ENCODE assay signal across 25 cellular contexts in the genomic region with DNA sequence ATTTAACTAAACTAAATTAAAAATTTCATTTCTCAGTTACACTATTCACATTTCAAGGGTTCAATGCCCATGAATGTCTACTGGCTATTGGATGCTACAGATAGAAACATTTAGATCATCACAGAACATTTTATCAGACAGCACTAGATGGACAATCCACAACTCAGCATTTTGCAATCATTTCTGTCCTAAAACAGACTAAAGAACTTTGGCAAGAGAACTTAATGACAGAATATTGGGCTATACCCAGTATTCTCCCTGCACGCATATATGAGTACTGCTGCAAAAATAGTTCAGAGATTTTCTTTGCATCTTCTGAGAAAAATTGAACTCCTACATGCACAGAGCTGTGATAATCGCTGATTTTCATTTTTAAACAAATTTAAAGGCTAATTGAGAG.
"Had no signal": no experiment of that assay in that cellular context is flagged by ENCODE, and none has a peak within 500 bp of the region (broad histone marks: within the 10 kb centered on the region; RNA-seq: fewer than 3 reads in every experiment).

No MANE protein-coding gene starts in this region.

- H3K4me3 ChIP-seq: Peyer's patch had no signal

- H3K27me3 ChIP-seq: Peyer's patch had no signal

- H3K4me1 ChIP-seq: Peyer's patch had no signal

- H3K4me3 Mint-ChIP-seq: activated CD4-positive, alpha-beta memory T cell treated with anti-CD3 and anti-CD28 coated beads, Interleukin-2, amount 10 ng/mL, durations not matched to agents 7 days and 5 days; activated naive CD4-positive, alpha-beta T cell treated with anti-CD3 and anti-CD28 coated beads for 36 hours; activated naive CD8-positive, alpha-beta T cell; activated T-helper 17 cell treated with anti-CD3 and anti-CD28 coated beads, Interleukin-2, amount 50 U/mL, for 72 hours; brain; T-cell had no signal

- ATAC-seq: activated T-helper 17 cell treated with anti-CD3 and anti-CD28 coated beads, Interleukin-2, amount 50 U/mL, for 72 hours; T-cell had no signal

- H3K27ac ChIP-seq: Peyer's patch, RWPE1 had no signal

- H3K27ac Mint-ChIP-seq: activated CD4-positive, alpha-beta memory T cell treated with anti-CD3 and anti-CD28 coated beads, Interleukin-2, amount 10 ng/mL, durations not matched to agents 7 days and 5 days; activated naive CD4-positive, alpha-beta T cell treated with anti-CD3 and anti-CD28 coated beads for 36 hours; activated naive CD8-positive, alpha-beta T cell; activated T-helper 17 cell treated with anti-CD3 and anti-CD28 coated beads, Interleukin-2, amount 50 U/mL, for 72 hours; brain; T-cell had no signal

- H3K9me3 Mint-ChIP-seq: activated CD4-positive, alpha-beta memory T cell treated with anti-CD3 and anti-CD28 coated beads, Interleukin-2, amount 10 ng/mL, durations not matched to agents 7 days and 5 days; activated naive CD4-positive, alpha-beta T cell treated with anti-CD3 and anti-CD28 coated beads for 36 hours; activated T-helper 17 cell treated with anti-CD3 and anti-CD28 coated beads, Interleukin-2, amount 50 U/mL, for 72 hours; T-cell had no signal

- DNase-seq: activated CD4-positive, alpha-beta memory T cell treated with anti-CD3 and anti-CD28 coated beads, Interleukin-2, amount 10 ng/mL, durations not matched to agents 7 days and 5 days; activated CD4-positive, alpha-beta T cell treated with anti-CD3 and anti-CD28 coated beads, Interleukin-2, amount 50 U/mL, for 1 hour; activated CD4-positive, CD25-positive, alpha-beta regulatory T cell; activated gamma-delta T cell; activated naive CD4-positive, alpha-beta T cell treated with anti-CD3 and anti-CD28 coated beads for 36 hours; activated T-cell treated with anti-CD3 and anti-CD28 coated beads for 4 hours; activated T-cell treated with anti-CD3 and anti-CD28 coated beads, Interleukin-2, amount 50 U/mL, for 48 hours; amygdala; KG1; NCI-H1092 treated with DMSO at 0.1 percent for 48 hours; NCI-H1417 treated with DMSO at 0.1 percent for 48 hours; NCI-H1694 treated with DMSO at 0.1 percent for 48 hours; NCI-H2029 treated with DMSO at 0.1 percent for 48 hours; NCI-H345; NCI-H510A; NCI-H526 treated with DMSO at 0.1 percent for 48 hours; NCI-H82; Peyer's patch; SHP77 treated with DMSO at 0.1 percent for 48 hours; T-cell had no signal

- H3K9me3 ChIP-seq: Peyer's patch had no signal

- H3K27me3 Mint-ChIP-seq: activated CD4-positive, alpha-beta memory T cell treated with anti-CD3 and anti-CD28 coated beads, Interleukin-2, amount 10 ng/mL, durations not matched to agents 7 days and 5 days; activated naive CD8-positive, alpha-beta T cell; activated T-helper 17 cell treated with anti-CD3 and anti-CD28 coated beads, Interleukin-2, amount 50 U/mL, for 72 hours; brain; IgD-negative memory B cell; T-cell had no signal

- H3K36me3 ChIP-seq: Peyer's patch had no signal

- H3K4me1 Mint-ChIP-seq: activated CD4-positive, alpha-beta memory T cell treated with anti-CD3 and anti-CD28 coated beads, Interleukin-2, amount 10 ng/mL, durations not matched to agents 7 days and 5 days; activated T-helper 17 cell treated with anti-CD3 and anti-CD28 coated beads, Interleukin-2, amount 50 U/mL, for 72 hours; brain; T-cell had no signal
